In the genomic region with DNA sequence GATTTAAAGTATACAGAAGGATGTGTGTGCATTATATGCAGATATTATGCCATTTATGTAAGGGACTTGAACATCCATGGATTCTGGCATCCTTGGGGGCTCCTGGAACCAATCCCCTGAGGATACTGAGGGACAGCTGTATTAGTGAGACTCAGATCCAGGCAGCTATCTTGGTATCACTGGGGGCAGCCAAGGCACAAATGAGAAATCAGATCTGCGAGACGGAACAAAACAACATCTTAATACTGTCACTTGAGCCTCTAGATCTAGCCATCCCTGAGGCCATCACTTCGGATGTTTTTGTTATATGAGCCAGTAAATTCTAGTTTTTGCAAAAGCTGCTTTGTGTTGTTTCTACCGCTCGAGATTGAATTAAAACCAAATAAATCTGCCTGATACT, we compare ENCODE assay signal across 20 cellular contexts.
A peak's percentile ranks its signal among the peaks of the same experiment; 100 is the strongest.
DNase-seq lines count a peak whose midpoint lies in the region; ATAC-seq and TF ChIP-seq lines count a peak whose summit lies in the region.
"Had no signal": no experiment of that assay in that cellular context is flagged by ENCODE, and none has a peak within 500 bp of the region (broad histone marks: within the 10 kb centered on the region; RNA-seq: fewer than 3 reads in every experiment).

No MANE protein-coding gene starts in this region.

- CTCF ChIA-PET in PC-3 (lab: Charles Lee), result no interaction called here

- no peak overlapping the region for H3K4me3 ChIP-seq in heart left ventricle
- H3K4me3 ChIP-seq in PC-3 (ENCODE audit: low read length), result no peak overlapping the region
- H3K4me3 ChIP-seq: GM23338 had no signal

- BruUV-seq in PC-3 (replicated peaks; lab: Mats Ljungman, UMichigan), result no TSS peak

- no peaks in the 10 kb centered on the region for H3F3A ChIP-seq in PC-3 (ENCODE audit: low read length, unreplicated experiment)

- ATAC-seq in heart left ventricle (no peak), PC-3 (no peak), HG03354 (IDR thresholded peaks at IDR 0.05; ENCODE audit: poor library complexity, severe bottlenecking, unreplicated experiment) (no peak)
- ATAC-seq: GM23338, HepG2, Panc1 had no signal

- H3K9me2 ChIP-seq in PC-3 (replicated peaks; ENCODE audit: low read length), result 0 out of 2 replicates have a peak, but pooled peaks cover 6% of the 10 kb centered on the region

- 82 to 96% (median 90%) methylated on average over 5 of the region's 5 CpGs for WGBS in heart left ventricle, 4 donors

- no peak overlapping the region for H3K4me2 ChIP-seq in PC-3 (ENCODE audit: low read length)
- H3K4me2 ChIP-seq: GM23338 had no signal

- H3K36me3 ChIP-seq in heart left ventricle (no peaks in the 10 kb centered on the region), PC-3 (ENCODE audit: low read depth, low read length) (no peaks in the 10 kb centered on the region)

- TF ChIP-seq CTCF in heart left ventricle (IDR thresholded peaks at IDR 0.05) (no peak), GM13976 (IDR thresholded peaks at IDR 0.05; ENCODE audit: borderline replicate concordance, control extremely low read depth, extremely low read depth, insufficient read depth, missing control alignments) (no peak), PC-3 (conservative IDR thresholded peaks at IDR 0.05; ENCODE audit: low read depth, low read length) (no peak)

- no peaks in the 10 kb centered on the region for H3K79me2 ChIP-seq in PC-3 (ENCODE audit: low read length)

- H4K20me1 ChIP-seq in PC-3 (ENCODE audit: low read length), result no peaks in the 10 kb centered on the region

- peak; percentile 3 for DNase-seq in cardiac septum (ENCODE audit: low spot score)
- DNase-seq in heart left ventricle, result no peak
- DNase-seq in GM13976 (ENCODE audit: low spot score), result peak; percentile 1
- peak; percentile 13 for DNase-seq in islet precursor cell
- DNase-seq in PC-3, result no peak
- DNase-seq in NCI-H1417 treated with DMSO at 0.1 percent for 48 hours (lab: John Stamatoyannopoulos, UW), result no peak
- DNase-seq: H9, Karpas-422, NCI-H1092 treated with DMSO at 0.1 percent for 48 hours, NCI-H1436 treated with DMSO at 0.1 percent for 48 hours, NCI-H187 treated with DMSO at 0.1 percent for 48 hours, NCI-H446, NCI-H526 treated with DMSO at 0.1 percent for 48 hours, SHP77 had no signal

- H3K9me3 ChIP-seq in heart left ventricle (no peaks in the 10 kb centered on the region), PC-3 (ENCODE audit: low read length) (peaks cover 5% of the 10 kb centered on the region; the same call in 1 of the 2 replicates)

- intact Hi-C loops in cardiac septum (cut with DNase I) (no loop called here), heart left ventricle (cut with DNase I) (no loop called here), PC-3 (cut with micrococcal nuclease) (no loop called here)

- no peak overlapping the region for H3K9ac ChIP-seq in PC-3 (ENCODE audit: low read length)

- peaks cover 0 to 21% (median 0%) of the 10 kb centered on the region in 9 donors for H3K27me3 ChIP-seq in heart left ventricle
- peaks cover 79% of the 10 kb centered on the region for H3K27me3 ChIP-seq in PC-3 (ENCODE audit: low read length)

- H3K4me1 ChIP-seq in heart left ventricle, result no peaks in the 10 kb centered on the region
- no peaks in the 10 kb centered on the region for H3K4me1 ChIP-seq in PC-3 (ENCODE audit: insufficient read depth, low read length)

- H2AFZ ChIP-seq in PC-3 (ENCODE audit: low read length), result no peak overlapping the region
- H2AFZ ChIP-seq: GM23338 had no signal

- in situ Hi-C loops in GM13976 (cut with MboI; ENCODE audit: low sequenced_read_pairs, unreplicated experiment), result no loop called here

- POLR2A ChIA-PET in PC-3 (lab: Charles Lee; ENCODE audit: unreplicated experiment), result no interaction called here

- TF ChIP-seq POLR2A in heart left ventricle (IDR thresholded peaks at IDR 0.05), result no peak

- H3K27ac ChIP-seq in heart left ventricle (no peak overlapping the region), PC-3 (ENCODE audit: low read length) (no peak overlapping the region)
- H3K27ac ChIP-seq: C4-2B, RWPE1 had no signal

Comparison
In these comparisons a context has a peak if more than half of its experiments do, and no peak if none do; other contexts are left out.
1. DNase-seq: peak in cardiac septum (single experiment), GM13976 (single experiment) and islet precursor cell (single experiment); none in heart left ventricle (0 of 5), PC-3 (single experiment) and NCI-H1417 treated with DMSO at 0.1 percent for 48 hours (single experiment).